9 cellular contexts compared by ENCODE assay signal in genomic region chr7:100888988-100889760, GRCh38. TPM values are rescaled to one million over a fixed set of nuclear protein-coding genes. Genes with fewer than 3 reads are reported as not detected.
DNase-seq lines count a peak whose midpoint lies in the region; ATAC-seq, FAIRE-seq and TF ChIP-seq lines count a peak whose summit lies in the region.
"Had no signal": no experiment of that assay in that cellular context is flagged by ENCODE, and none has a peak within 500 bp of the region (broad histone marks: within the 10 kb centered on the region; RNA-seq: fewer than 3 reads in every experiment).

Gene UFSP1, minus strand, starts transcription at chr7:100889715. Its CDS starts 444 bp downstream, at chr7:100889271.

- POLR2A ChIA-PET in Caco-2 (lab: Charles Lee), result interaction anchor here (0.5 to 2.4 kb wide), 16 partner anchors 11 to 328 kb away, joined by 3 to 76 read pairs (median 5); partner anchors contain the start of genes EPHB4, FBXO24, PLOD3 and POP7

- peaks cover 23% of the 10 kb centered on the region for H3K4me1 ChIP-seq in Caco-2
- peaks cover 6 to 13% of the 10 kb centered on the region in 2 donors for H3K4me1 ChIP-seq in ascending aorta
- peaks cover 4 to 18% of the 10 kb centered on the region in 2 donors for H3K4me1 ChIP-seq in kidney (ENCODE audit: control insufficient read depth in 1 of 2, insufficient read depth in 1 of 2, low read depth in 1 of 2, low read length in 2 of 2)
- H3K4me1 ChIP-seq in stomach smooth muscle (ENCODE audit: control insufficient read depth, insufficient read depth, low read length), result peaks cover 31% of the 10 kb centered on the region

- no peaks in the 10 kb centered on the region for H3K27me3 Mint-ChIP-seq in Caco-2 (ENCODE audit: insufficient read depth, unreplicated experiment)

- peaks cover 55% of the 10 kb centered on the region for H3K4me1 Mint-ChIP-seq in Caco-2 (ENCODE audit: low read depth, unreplicated experiment)

- H3K27ac ChIP-seq in ascending aorta (peak within 1 kb of the TSS; percentile 76 to 79), kidney (ENCODE audit: low read depth in 2 of 2, low read length in 2 of 2) (peak within 1 kb of the TSS; percentile 89 to 95), stomach smooth muscle (ENCODE audit: low read length) (peak within 1 kb of the TSS; percentile 76)

- H3K36me3 ChIP-seq in Caco-2 (ENCODE audit: control insufficient read depth, insufficient read depth, low read length) (peaks cover 5% of the 10 kb centered on the region), ascending aorta (peaks cover 41 to 42% of the 10 kb centered on the region in 2 donors), kidney (ENCODE audit: control insufficient read depth in 1 of 2, insufficient read depth in 2 of 2, low read length in 2 of 2) (peaks cover 31 to 44% of the 10 kb centered on the region in 2 donors), stomach smooth muscle (ENCODE audit: control insufficient read depth in 2 of 2, insufficient read depth in 2 of 2, low read length in 2 of 2) (peaks cover 39 to 43% of the 10 kb centered on the region in 2 donors)

- ATAC-seq in GM19463 (IDR thresholded peaks at IDR 0.05; ENCODE audit: unreplicated experiment), result peak; percentile 23

- TF ChIP-seq CTCF in Caco-2 (IDR thresholded peaks at IDR 0.05; ENCODE audit: insufficient read depth in 1 of 2, low read depth in 1 of 2, low read length in 1 of 2, severe bottlenecking in 1 of 2, unreplicated experiment in 1 of 2) (no peak), ascending aorta (IDR thresholded peaks at IDR 0.05) (no peak), kidney (IDR thresholded peaks at IDR 0.05; ENCODE audit: borderline replicate concordance, extremely low read depth, insufficient read depth) (no peak)

- peak within 1 kb of the TSS; percentile 67 for H3K4me3 ChIP-seq in Caco-2 (ENCODE audit: low read depth, low read length)
- peak within 1 kb of the TSS; percentile 70 to 74 for H3K4me3 ChIP-seq in ascending aorta
- peak within 1 kb of the TSS; percentile 72 to 73 for H3K4me3 ChIP-seq in kidney (ENCODE audit: low read length in 2 of 2)
- peak within 1 kb of the TSS; percentile 79 to 81 for H3K4me3 ChIP-seq in stomach smooth muscle (ENCODE audit: low read length in 2 of 2)

- FAIRE-seq in HTR-8/SVneo (lab: Jason Lieb, UNC) (no peak), kidney (lab: Jason Lieb, UNC) (no peak)
- FAIRE-seq: TTC549 had no signal

- intact Hi-C loops in Caco-2 (cut with micrococcal nuclease; ENCODE audit: unreplicated experiment), result loop anchor here (1.0 kb wide), 2 partner anchors 14 to 37 kb away; partner anchors contain the start of genes SLC12A9 and SRRT
- intact Hi-C loops in ascending aorta (cut with DNase I), result loop anchor here (1.0 to 10.0 kb wide), 4 partner anchors 14 to 356 kb away; partner anchors contain the start of genes FIS1, PLOD3, SRRT and ZNHIT1
- intact Hi-C loops in kidney (cut with DNase I), result no loop called here

- peak in 1 of 2 experiments; percentile 43 for DNase-seq in Caco-2
- peak; percentile 39 for DNase-seq in HTR-8/SVneo (ENCODE audit: insufficient read length, low spot score)
- no peak for DNase-seq in ascending aorta (ENCODE audit: low spot score in 2 of 2)
- DNase-seq in kidney, result no peak
- no peak for DNase-seq in NCI-H446 (lab: John Stamatoyannopoulos, UW)
- DNase-seq in T-helper 9 cell, result no peak

- peak within 1 kb of the TSS; percentile 87 for H3K27ac Mint-ChIP-seq in Caco-2 (ENCODE audit: unreplicated experiment)

- CTCF ChIA-PET in Caco-2 (lab: Charles Lee), result interaction anchor here (0.5 to 1.4 kb wide), 19 partner anchors 14 to 775 kb away, joined by 3 to 22 read pairs (median 5); partner anchors contain the start of genes EPHB4, FBXO24, LRCH4 and POP7

- no peaks in the 10 kb centered on the region for H3K9me3 Mint-ChIP-seq in Caco-2 (ENCODE audit: unreplicated experiment)

- H3K27me3 ChIP-seq in Caco-2 (replicated peaks; ENCODE audit: control insufficient read depth, insufficient read depth, low read length) (no peaks in the 10 kb centered on the region), ascending aorta (no peaks in the 10 kb centered on the region), stomach smooth muscle (ENCODE audit: control insufficient read depth in 1 of 2, insufficient read depth in 2 of 2, low read length in 2 of 2) (no peaks in the 10 kb centered on the region)

- BruUV-seq in Caco-2 (replicated peaks; lab: Mats Ljungman, UMichigan), result no TSS peak

- H3K9ac ChIP-seq in kidney (ENCODE audit: low read length in 2 of 2), result peak within 1 kb of the TSS; percentile 60 to 71
- peak within 1 kb of the TSS; percentile 80 to 82 for H3K9ac ChIP-seq in stomach smooth muscle (ENCODE audit: low read length in 2 of 2)

- H3K36me3 Mint-ChIP-seq in Caco-2 (ENCODE audit: insufficient read depth, unreplicated experiment), result peaks cover 63% of the 10 kb centered on the region

- peak within 1 kb of the TSS; percentile 88 for H3K4me3 Mint-ChIP-seq in Caco-2 (ENCODE audit: unreplicated experiment)

- no peaks in the 10 kb centered on the region for H3K9me3 ChIP-seq in Caco-2
- H3K9me3 ChIP-seq in ascending aorta, result no peaks in the 10 kb centered on the region
- H3K9me3 ChIP-seq in kidney (ENCODE audit: control insufficient read depth in 1 of 2, low read length in 2 of 2), result no peaks in the 10 kb centered on the region
- H3K9me3 ChIP-seq in stomach smooth muscle (ENCODE audit: control insufficient read depth in 2 of 2, low read length in 2 of 2), result no peaks in the 10 kb centered on the region

RNA-seq across cellular contexts. Expression of gene UFSP1, which starts in this region (rescaled TPM):
- total RNA-seq in Caco-2 (2022) (4.6 and 5.3 TPM in 2 replicates), ascending aorta (0.53 TPM), kidney (3.4 TPM)
- 3.8 TPM for polyA plus RNA-seq in kidney (ENCODE audit: insufficient read depth, low read depth, low replicate concordance)
